In the genomic region with DNA sequence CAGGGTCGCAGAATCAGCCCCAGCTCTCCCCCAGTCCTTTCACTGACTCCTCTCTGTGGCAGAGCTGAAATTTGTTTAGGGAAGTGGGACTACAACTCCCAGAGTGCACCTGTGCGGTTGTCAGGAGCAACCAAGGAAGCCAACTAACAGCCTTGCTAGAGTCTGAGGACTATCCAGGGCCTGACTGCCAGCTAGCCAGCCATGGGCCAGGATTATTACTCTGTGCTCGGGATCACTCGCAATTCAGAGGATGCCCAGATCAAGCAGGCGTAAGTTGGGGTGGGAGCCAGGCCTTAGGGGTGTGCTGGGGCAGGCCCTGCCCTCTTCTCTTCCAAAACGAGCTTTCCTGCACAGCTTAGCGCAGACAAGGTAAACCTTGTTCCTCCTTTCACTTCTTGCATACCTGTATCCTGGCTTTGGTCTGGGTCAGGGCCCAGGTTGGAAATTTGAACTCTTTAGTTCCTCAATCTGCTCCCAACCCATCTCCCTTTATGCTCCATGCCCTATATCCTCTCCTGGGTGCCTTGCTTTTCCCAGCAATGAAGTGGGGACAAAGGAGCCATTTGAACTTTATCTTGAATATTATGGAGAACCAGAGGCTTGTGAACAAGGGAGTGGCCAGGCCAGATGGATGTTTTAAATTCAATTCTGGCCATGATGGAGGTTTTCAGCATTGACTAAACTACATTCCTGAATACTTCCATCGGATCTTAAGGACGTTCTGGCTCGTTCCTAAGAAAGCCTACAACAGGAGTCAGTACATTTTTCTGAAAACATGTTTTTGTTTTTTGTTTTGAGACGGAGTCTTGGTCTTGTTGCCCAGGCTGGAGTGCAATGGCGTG, we compare ENCODE assay signal across 1 cellular context.
TF ChIP-seq lines count a peak whose summit lies in the region.

A gene with protein sequence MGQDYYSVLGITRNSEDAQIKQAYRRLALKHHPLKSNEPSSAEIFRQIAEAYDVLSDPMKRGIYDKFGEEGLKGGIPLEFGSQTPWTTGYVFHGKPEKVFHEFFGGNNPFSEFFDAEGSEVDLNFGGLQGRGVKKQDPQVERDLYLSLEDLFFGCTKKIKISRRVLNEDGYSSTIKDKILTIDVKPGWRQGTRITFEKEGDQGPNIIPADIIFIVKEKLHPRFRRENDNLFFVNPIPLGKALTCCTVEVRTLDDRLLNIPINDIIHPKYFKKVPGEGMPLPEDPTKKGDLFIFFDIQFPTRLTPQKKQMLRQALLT (plus strand): TSS at position 158 of the 842 bp plus-strand sequence. CDS start 44 bp downstream, at position 202.

TF ChIP-seq in SK-N-SH treated with all-trans-retinoic acid at 6 μM for 48 hours, 23 proteins besides CTCF, POLR2A, EP300 and RAD21 (continued from another document):
- TF ChIP-seq TSHZ2 (CRISPR knock-in tag; IDR thresholded peaks at IDR 0.05) (no peak), BACH2 (CRISPR knock-in tag; IDR thresholded peaks at IDR 0.05; ENCODE audit: borderline replicate concordance) (no peak), ZC3H10 (CRISPR knock-in tag; IDR thresholded peaks at IDR 0.05) (no peak), GLIS3 (CRISPR knock-in tag; IDR thresholded peaks at IDR 0.05) (no peak), RARB (CRISPR knock-in tag; IDR thresholded peaks at IDR 0.05) (no peak), CSDC2 (CRISPR knock-in tag; IDR thresholded peaks at IDR 0.05) (no peak), ISL1 (CRISPR knock-in tag; IDR thresholded peaks at IDR 0.05) (no peak), OSR1 (CRISPR knock-in tag; IDR thresholded peaks at IDR 0.05) (no peak), ZFP3 (CRISPR knock-in tag; IDR thresholded peaks at IDR 0.05) (no peak)
